In the genomic region with DNA sequence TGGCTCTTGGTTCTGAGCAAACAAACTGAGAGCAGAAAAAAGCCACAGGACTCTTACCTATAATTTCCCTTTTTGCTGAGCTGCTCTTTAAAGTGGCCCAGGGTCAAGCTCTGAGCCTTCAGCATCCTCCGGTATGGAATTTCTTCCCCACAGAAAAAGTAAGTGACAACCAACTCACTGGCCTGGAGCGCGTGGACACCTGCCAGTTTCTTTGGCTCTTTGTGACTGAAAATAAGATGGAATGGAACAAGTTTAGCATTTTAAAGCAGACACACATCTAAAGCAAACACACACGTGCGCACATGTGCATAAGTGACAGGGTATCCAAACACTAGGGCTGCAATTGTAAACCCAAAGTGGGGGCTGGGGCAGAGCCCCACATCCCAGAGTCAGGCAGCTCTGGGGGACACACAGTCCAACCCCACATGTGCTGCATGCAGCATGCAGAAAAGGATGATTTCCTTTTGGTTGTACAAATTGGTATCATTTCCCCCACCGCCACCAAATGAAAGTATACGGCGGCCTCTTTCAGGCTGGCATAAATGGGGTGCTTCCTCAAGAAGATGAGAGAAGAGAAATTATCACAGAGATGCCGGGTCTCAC, we compare ENCODE assay signal across 16 cellular contexts. TPM values are rescaled to one million over a fixed set of nuclear protein-coding genes. Genes with fewer than 3 reads are reported as not detected.
DNase-seq lines count a peak whose midpoint lies in the region; ATAC-seq and TF ChIP-seq lines count a peak whose summit lies in the region.
"Had no signal": no experiment of that assay in that cellular context is flagged by ENCODE, and none has a peak within 500 bp of the region (broad histone marks: within the 10 kb centered on the region; RNA-seq: fewer than 3 reads in every experiment).

No MANE protein-coding gene starts in this region.

- no peak overlapping the region for H3K27ac Mint-ChIP-seq in activated CD8-positive, alpha-beta T cell treated with anti-CD3 and anti-CD28 coated beads for 36 hours
- H3K27ac Mint-ChIP-seq: IgD-negative memory B cell had no signal

- H3K4me1 Mint-ChIP-seq in activated CD8-positive, alpha-beta T cell treated with anti-CD3 and anti-CD28 coated beads for 36 hours (ENCODE audit: low read depth), result peaks cover 10% of the 10 kb centered on the region
- H3K4me1 Mint-ChIP-seq: CD14-positive monocyte had no signal

- 88 to 94% (median 92%) methylated on average over 9 of the region's 9 CpGs for WGBS in heart left ventricle, 4 donors

- TF ChIP-seq CTCF in heart left ventricle (IDR thresholded peaks at IDR 0.05) (no peak), left lung (IDR thresholded peaks at IDR 0.05) (no peak), osteoblast (IDR thresholded peaks at IDR 0.05; ENCODE audit: extremely low read depth, low read depth, low read length) (no peak)
- no peak for TF ChIP-seq CTCF in activated CD8-positive, alpha-beta T cell treated with anti-CD3 and anti-CD28 coated beads for 36 hours (IDR thresholded peaks at IDR 0.05)

- H3K9me3 ChIP-seq in heart left ventricle, result no peaks in the 10 kb centered on the region
- H3K9me3 ChIP-seq in left lung, result no peaks in the 10 kb centered on the region
- H3K9me3 ChIP-seq in osteoblast (ENCODE audit: low read depth, low read length), result no peaks in the 10 kb centered on the region
- H3K9me3 ChIP-seq: A549, HAP-1 had no signal

- ATAC-seq in heart left ventricle, result no peak
- peak; percentile 4 for ATAC-seq in left lung
- no peak for ATAC-seq in activated CD8-positive, alpha-beta T cell treated with anti-CD3 and anti-CD28 coated beads for 36 hours
- ATAC-seq in GM18505 (IDR thresholded peaks at IDR 0.05; ENCODE audit: unreplicated experiment), result no peak
- ATAC-seq: A549 had no signal

- peak; percentile 47 for DNase-seq in cardiac septum (ENCODE audit: low spot score)
- DNase-seq in heart left ventricle, result no peak
- no peak for DNase-seq in left lung
- peak; percentile 36 for DNase-seq in osteoblast (ENCODE audit: insufficient read length, low spot score, missing footprints)
- no peak for DNase-seq in activated CD8-positive, alpha-beta T cell treated with anti-CD3 and anti-CD28 coated beads for 36 hours
- DNase-seq in activated CD4-positive, alpha-beta T cell treated with anti-CD3 and anti-CD28 coated beads for 48 hours, result no peak
- no peak for DNase-seq in UCSD-AML1 (lab: John Stamatoyannopoulos, UW; ENCODE audit: unreplicated experiment)
- DNase-seq: Calu3, NCI-H187 treated with DMSO at 0.1 percent for 48 hours, NCI-H510A, NCI-H82 had no signal

- H3K27me3 ChIP-seq in heart left ventricle, result no peaks in the 10 kb centered on the region
- H3K27me3 ChIP-seq in left lung, result no peaks in the 10 kb centered on the region
- H3K27me3 ChIP-seq in osteoblast (ENCODE audit: insufficient read depth, low read length), result no peaks in the 10 kb centered on the region

- POLR2A ChIA-PET in activated CD8-positive, alpha-beta T cell treated with anti-CD3 and anti-CD28 coated beads for 36 hours (lab: Charles Lee), result no interaction called here

- H3K79me2 ChIP-seq in osteoblast (ENCODE audit: insufficient read depth, low read length), result no peaks in the 10 kb centered on the region

- no peak overlapping the region for H2AFZ ChIP-seq in osteoblast (ENCODE audit: low read length)

- peaks cover 4 to 39% (median 26%) of the 10 kb centered on the region in 12 donors for H3K4me1 ChIP-seq in heart left ventricle
- peaks cover 14 to 45% of the 10 kb centered on the region in 2 donors for H3K4me1 ChIP-seq in left lung
- peaks cover 25% of the 10 kb centered on the region for H3K4me1 ChIP-seq in osteoblast (ENCODE audit: insufficient read depth, low read length)

- H3K4me3 Mint-ChIP-seq in activated CD8-positive, alpha-beta T cell treated with anti-CD3 and anti-CD28 coated beads for 36 hours, result no peak overlapping the region
- H3K4me3 Mint-ChIP-seq: CD14-positive monocyte, IgD-negative memory B cell had no signal

- H3K36me3 Mint-ChIP-seq in activated CD8-positive, alpha-beta T cell treated with anti-CD3 and anti-CD28 coated beads for 36 hours (ENCODE audit: low read depth), result peaks cover 3% of the 10 kb centered on the region
- H3K36me3 Mint-ChIP-seq: CD14-positive monocyte had no signal

- H3K9me3 Mint-ChIP-seq in activated CD8-positive, alpha-beta T cell treated with anti-CD3 and anti-CD28 coated beads for 36 hours, result no peaks in the 10 kb centered on the region
- H3K9me3 Mint-ChIP-seq: IgD-negative memory B cell had no signal

- no peaks in the 10 kb centered on the region for H4K20me1 ChIP-seq in osteoblast (ENCODE audit: insufficient read depth, low read length)

- no peaks in the 10 kb centered on the region for H3K27me3 Mint-ChIP-seq in activated CD8-positive, alpha-beta T cell treated with anti-CD3 and anti-CD28 coated beads for 36 hours
- H3K27me3 Mint-ChIP-seq: IgD-negative memory B cell had no signal

- no peak overlapping the region for H3K4me2 ChIP-seq in osteoblast (ENCODE audit: insufficient read depth, low read length)
- H3K4me2 ChIP-seq: A549 had no signal

- intact Hi-C loops in cardiac septum (cut with DNase I) (no loop called here), heart left ventricle (cut with DNase I) (loop anchor here in 2 of 10 donors (5.0 kb wide), 2 partner anchors 52 to 57 kb away; no protein-coding TSS in a partner anchor), left lung (cut with DNase I) (no loop called here)
- intact Hi-C loops in activated CD8-positive, alpha-beta T cell treated with anti-CD3 and anti-CD28 coated beads for 36 hours (cut with micrococcal nuclease), result no loop called here

- TF ChIP-seq POLR2A in heart left ventricle (IDR thresholded peaks at IDR 0.05) (no peak), GM18505 (IDR thresholded peaks at IDR 0.05; ENCODE audit: borderline replicate concordance, extremely low read depth, insufficient read depth, insufficient read length) (no peak)

- H3K36me3 ChIP-seq in heart left ventricle, result peaks cover 0 to 71% (median 61%) of the 10 kb centered on the region in 9 donors
- peaks cover 0 to 60% of the 10 kb centered on the region in 2 donors for H3K36me3 ChIP-seq in left lung
- peaks cover 13% of the 10 kb centered on the region for H3K36me3 ChIP-seq in osteoblast (ENCODE audit: insufficient read depth, low read length)

- no peak overlapping the region for H3K4me3 ChIP-seq in heart left ventricle
- no peak overlapping the region for H3K4me3 ChIP-seq in left lung
- no peak overlapping the region for H3K4me3 ChIP-seq in osteoblast (ENCODE audit: insufficient read depth, low read length)
- H3K4me3 ChIP-seq: A549, HAP-1 had no signal

- CTCF ChIA-PET in activated CD8-positive, alpha-beta T cell treated with anti-CD3 and anti-CD28 coated beads for 36 hours (lab: Charles Lee), result no interaction called here

- H3K27ac ChIP-seq in heart left ventricle (no peak overlapping the region), left lung (no peak overlapping the region), osteoblast (ENCODE audit: low read depth, low read length) (no peak overlapping the region)
- H3K27ac ChIP-seq: A549 had no signal

RNA-seq across cellular contexts. Expression of a gene that starts 27.5 kb away (rescaled TPM):
- total RNA-seq in cardiac septum, result 12.4 TPM
- 10 to 100 TPM in 6 of 9 donors, 1 to 10 TPM in 3; 5.7 to 24.0 (median 12.9) TPM for total RNA-seq in heart left ventricle
- 10 to 100 TPM in 1 of 2 donors, 1 to 10 TPM in 1; 5.6 to 20.0 TPM for polyA plus RNA-seq in heart left ventricle
- total RNA-seq in left lung, result 10 to 100 TPM; 25.0 to 41.6 TPM
- total RNA-seq in osteoblast, result 2.9 and 5.1 TPM in 2 replicates
- total RNA-seq in activated CD8-positive, alpha-beta T cell treated with anti-CD3 and anti-CD28 coated beads for 36 hours, result 1 to 10 TPM in 1 of 2 experiments, under 1 TPM in 1; 0.69 to 1.0 TPM

Comparison
In these comparisons a context has a peak if more than half of its experiments do, and no peak if none do; other contexts are left out.
1. DNase-seq: peak in cardiac septum (single experiment) and osteoblast (single experiment); none in heart left ventricle (0 of 5), left lung (0 of 2), activated CD8-positive, alpha-beta T cell treated with anti-CD3 and anti-CD28 coated beads for 36 hours (single experiment), activated CD4-positive, alpha-beta T cell treated with anti-CD3 and anti-CD28 coated beads for 48 hours (single experiment) and UCSD-AML1 (single experiment).